1 cellular context compared by ENCODE assay signal in the genomic region with DNA sequence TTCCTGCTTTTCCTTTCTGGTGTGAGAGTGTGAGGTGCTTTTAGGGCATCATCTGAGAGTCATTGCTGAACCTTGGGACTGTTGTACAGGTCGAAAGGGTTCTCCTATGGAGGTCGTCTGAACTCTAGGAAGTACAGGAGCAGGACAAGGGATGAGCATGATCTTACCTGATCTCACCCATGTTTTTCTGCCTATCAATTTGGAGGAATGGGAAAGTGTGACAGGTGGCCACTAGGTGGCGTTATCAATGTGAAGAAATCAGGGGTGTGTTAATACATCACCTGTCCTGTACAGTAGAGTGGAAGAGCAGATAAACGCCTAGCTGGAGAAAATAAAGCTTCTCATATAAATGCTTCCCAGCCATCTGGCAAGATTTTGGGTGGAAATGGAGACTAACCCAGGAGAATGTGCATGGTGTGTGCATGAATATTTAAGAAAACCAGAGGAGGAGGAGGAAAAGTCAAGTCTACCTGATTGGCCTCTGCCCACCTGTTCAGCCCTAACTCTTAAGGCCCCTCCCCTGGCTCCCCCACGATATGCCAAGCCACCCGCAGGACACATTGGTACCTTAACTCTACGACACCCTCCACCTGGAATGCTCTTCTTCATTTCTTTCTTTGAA.
TF ChIP-seq lines count a peak whose summit lies in the region.

No MANE protein-coding gene starts in this region.

TF ChIP-seq in HepG2, 621 proteins besides CTCF, POLR2A, EP300 and RAD21 (continued from another document and continues in another):
- TF ChIP-seq ZBTB40 (IDR thresholded peaks at IDR 0.05): no peak
- TF ChIP-seq ZBTB40 (CRISPR knock-in tag; IDR thresholded peaks at IDR 0.05): no peak
- no peak for TF ChIP-seq ZSCAN9 (CRISPR knock-in tag; IDR thresholded peaks at IDR 0.05; ENCODE audit: borderline replicate concordance)
- TF ChIP-seq HOXA7 (CRISPR knock-in tag; IDR thresholded peaks at IDR 0.05): no peak
- no peak for TF ChIP-seq CBX5 (CRISPR knock-in tag; IDR thresholded peaks at IDR 0.05; ENCODE audit: borderline replicate concordance)
- peak; percentile 29 for TF ChIP-seq TEAD3 (CRISPR knock-in tag; optimal IDR thresholded peaks at IDR 0.05; ENCODE audit: borderline replicate concordance)
- TF ChIP-seq CEBPG (CRISPR knock-in tag; IDR thresholded peaks at IDR 0.05): peak; percentile 49
- no peak for TF ChIP-seq PAWR (CRISPR knock-in tag; IDR thresholded peaks at IDR 0.05; ENCODE audit: borderline replicate concordance)
- no peak for TF ChIP-seq KMT2A (CRISPR knock-in tag; IDR thresholded peaks at IDR 0.05)
- TF ChIP-seq ZNF335 (CRISPR knock-in tag; IDR thresholded peaks at IDR 0.05): no peak
- no peak for TF ChIP-seq TEF (CRISPR knock-in tag; IDR thresholded peaks at IDR 0.05)
- no peak for TF ChIP-seq NR1H2 (CRISPR knock-in tag; IDR thresholded peaks at IDR 0.05; ENCODE audit: borderline replicate concordance, low read depth)
- TF ChIP-seq SCMH1 (CRISPR knock-in tag; IDR thresholded peaks at IDR 0.05; ENCODE audit: borderline replicate concordance): no peak
- TF ChIP-seq MAFF (IDR thresholded peaks at IDR 0.05; ENCODE audit: low read depth, low read length): no peak
- TF ChIP-seq PBX2 (CRISPR knock-in tag; IDR thresholded peaks at IDR 0.05): 0 out of 2 replicates have a peak, but pooled peaks have one; percentile 42
- no peak for TF ChIP-seq ZBED4 (CRISPR knock-in tag; IDR thresholded peaks at IDR 0.05; ENCODE audit: borderline replicate concordance)
- peak; percentile 2; the same call in 1 of the 2 replicates for TF ChIP-seq CEBPB (IDR thresholded peaks at IDR 0.05; ENCODE audit: borderline replicate concordance, low read depth, low read length)
- no peak for TF ChIP-seq MBNL3 (CRISPR knock-in tag; conservative IDR thresholded peaks at IDR 0.05)
- no peak for TF ChIP-seq DMAP1 (CRISPR knock-in tag; IDR thresholded peaks at IDR 0.05)
- TF ChIP-seq TRIM22 (IDR thresholded peaks at IDR 0.05): no peak
- TF ChIP-seq SRF (IDR thresholded peaks at IDR 0.05; ENCODE audit: low read depth, low read length): no peak
- TF ChIP-seq E2F2 (CRISPR knock-in tag; IDR thresholded peaks at IDR 0.05; ENCODE audit: borderline replicate concordance): no peak
- no peak for TF ChIP-seq EEA1 (CRISPR knock-in tag; IDR thresholded peaks at IDR 0.05; ENCODE audit: borderline replicate concordance)
- no peak for TF ChIP-seq HDAC1 (CRISPR knock-in tag; IDR thresholded peaks at IDR 0.05)
- no peak for TF ChIP-seq ZNF383 (CRISPR knock-in tag; IDR thresholded peaks at IDR 0.05; ENCODE audit: borderline replicate concordance)
- no peak for TF ChIP-seq RFX3 (CRISPR knock-in tag; IDR thresholded peaks at IDR 0.05)
- TF ChIP-seq SPEN (CRISPR knock-in tag; IDR thresholded peaks at IDR 0.05; ENCODE audit: low read depth): no peak
- TF ChIP-seq ZNF276 (CRISPR knock-in tag; IDR thresholded peaks at IDR 0.05; ENCODE audit: low read depth): no peak
- TF ChIP-seq, protein P1, sequence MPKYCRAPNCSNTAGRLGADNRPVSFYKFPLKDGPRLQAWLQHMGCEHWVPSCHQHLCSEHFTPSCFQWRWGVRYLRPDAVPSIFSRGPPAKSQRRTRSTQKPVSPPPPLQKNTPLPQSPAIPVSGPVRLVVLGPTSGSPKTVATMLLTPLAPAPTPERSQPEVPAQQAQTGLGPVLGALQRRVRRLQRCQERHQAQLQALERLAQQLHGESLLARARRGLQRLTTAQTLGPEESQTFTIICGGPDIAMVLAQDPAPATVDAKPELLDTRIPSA (CRISPR knock-in tag; IDR thresholded peaks at IDR 0.05; ENCODE audit: borderline replicate concordance): no peak
- TF ChIP-seq STAG1 (CRISPR knock-in tag; IDR thresholded peaks at IDR 0.05): peak; percentile 48
- TF ChIP-seq ASH2L (IDR thresholded peaks at IDR 0.05; ENCODE audit: insufficient read length, low read depth, low read length): no peak
- no peak for TF ChIP-seq ZSCAN30 (CRISPR knock-in tag; IDR thresholded peaks at IDR 0.05)
- no peak for TF ChIP-seq ZNF614 (CRISPR knock-in tag; IDR thresholded peaks at IDR 0.05; ENCODE audit: borderline replicate concordance)
- TF ChIP-seq CREBL2 (CRISPR knock-in tag; IDR thresholded peaks at IDR 0.05; ENCODE audit: borderline replicate concordance): no peak
- TF ChIP-seq KMT2B (CRISPR knock-in tag; IDR thresholded peaks at IDR 0.05): no peak
- TF ChIP-seq MTA3 (CRISPR knock-in tag; IDR thresholded peaks at IDR 0.05): no peak
